ENCODE assay signal across 8 cellular contexts in the genomic region with DNA sequence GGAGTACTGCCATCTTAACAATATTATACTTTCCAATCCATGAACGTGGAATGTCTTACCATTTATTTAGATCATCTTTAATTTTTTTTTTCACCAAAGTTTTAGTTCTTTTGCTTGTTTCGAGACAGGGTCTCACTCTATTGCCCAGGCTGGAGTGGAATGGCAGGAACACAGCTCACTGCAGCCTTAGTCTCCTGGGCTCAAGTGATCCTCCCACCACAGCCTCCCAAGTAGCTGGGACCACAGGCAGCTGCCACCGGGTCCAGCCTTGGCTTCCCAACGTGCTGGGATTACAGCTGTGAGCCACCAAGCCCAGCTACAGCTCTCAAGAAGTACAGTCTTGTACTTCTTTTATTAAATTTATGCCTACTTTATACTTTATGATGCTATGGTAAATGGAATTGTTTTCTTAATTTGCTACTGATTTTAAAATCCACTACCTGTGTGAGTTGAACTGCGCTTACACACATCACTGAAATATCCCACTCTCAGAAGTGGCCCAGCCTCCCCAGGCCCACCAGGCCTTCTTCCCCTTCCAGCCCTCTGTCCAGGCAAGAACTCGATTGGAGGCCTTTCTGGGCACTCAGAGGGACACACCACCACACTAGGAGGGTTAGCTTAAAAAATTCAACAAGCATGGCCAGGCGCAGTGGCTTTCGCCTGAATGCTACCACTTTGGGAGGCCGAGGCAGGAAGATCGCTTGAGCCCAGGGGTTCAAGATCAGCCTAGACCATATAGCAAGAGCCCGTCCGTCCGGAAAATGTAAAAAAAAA. TPM values are rescaled to one million over a fixed set of nuclear protein-coding genes. Genes with fewer than 3 reads are reported as not detected.
DNase-seq lines count a peak whose midpoint lies in the region; ATAC-seq and TF ChIP-seq lines count a peak whose summit lies in the region.

No MANE protein-coding gene starts in this region.

- H3K4me3 Mint-ChIP-seq in stimulated activated naive CD8-positive, alpha-beta T cell treated with anti-CD3 and anti-CD28 coated beads, Interleukin-15, Interleukin-2, amounts not matched to agents 100 ng/mL and 50 ng/mL, for 24 hours = peak overlapping the region; percentile 98
- H3K4me3 Mint-ChIP-seq in MCF 10A (ENCODE audit: unreplicated experiment) = peak overlapping the region; percentile 98

- TF ChIP-seq CTCF in MCF 10A (IDR thresholded peaks at IDR 0.05; ENCODE audit: unreplicated experiment) = no peak

- CTCF ChIA-PET in MCF 10A (lab: Yijun Ruan, JAX) = interaction anchor here (0.6 to 1.0 kb wide), 10 partner anchors 10 to 849 kb away, joined by 3 to 5 read pairs (median 3); no protein-coding TSS in a partner anchor

- H3K4me1 Mint-ChIP-seq in stimulated activated naive CD8-positive, alpha-beta T cell treated with anti-CD3 and anti-CD28 coated beads, Interleukin-15, Interleukin-2, amounts not matched to agents 100 ng/mL and 50 ng/mL, for 24 hours (ENCODE audit: low read depth) = peaks cover 50% of the 10 kb centered on the region
- H3K4me1 Mint-ChIP-seq in MCF 10A (ENCODE audit: insufficient read depth, unreplicated experiment) = peaks cover 22% of the 10 kb centered on the region

- H3K4me3 ChIP-seq in mononuclear cell (ENCODE audit: low read length) = peak overlapping the region; percentile 95

- DNase-seq in stimulated activated naive CD8-positive, alpha-beta T cell treated with anti-CD3 and anti-CD28 coated beads, Interleukin-15, Interleukin-2, amounts not matched to agents 100 U/mL and 50 U/mL, for 24 hours = no peak
- DNase-seq in MCF 10A (ENCODE audit: unreplicated experiment) = peak; percentile 24
- no peak for DNase-seq in effector CD4-positive, alpha-beta T cell
- DNase-seq in activated gamma-delta T cell treated with Interleukin-2 at 50 U/mL for 16 hours = no peak
- no peak for DNase-seq in stimulated activated naive CD4-positive, alpha-beta T cell (lab: John Stamatoyannopoulos, UW)
- no peak for DNase-seq in activated CD4-positive, alpha-beta T cell treated with anti-CD3 and anti-CD28 coated beads, Interleukin-2, amount 50 U/mL, for 1 hour

- H3K9me3 ChIP-seq in mononuclear cell (ENCODE audit: low read depth, low read length) = no peaks in the 10 kb centered on the region

- intact Hi-C loops in MCF 10A (cut with micrococcal nuclease) = loop anchor here (2.0 kb wide), 1 partner anchor 42 kb away; no protein-coding TSS in a partner anchor

- H3K27ac Mint-ChIP-seq in stimulated activated naive CD8-positive, alpha-beta T cell treated with anti-CD3 and anti-CD28 coated beads, Interleukin-15, Interleukin-2, amounts not matched to agents 100 ng/mL and 50 ng/mL, for 24 hours = peak overlapping the region; percentile 100
- H3K27ac Mint-ChIP-seq in MCF 10A (ENCODE audit: low read depth, unreplicated experiment) = peak overlapping the region; percentile 99

- no peaks in the 10 kb centered on the region for H3K27me3 Mint-ChIP-seq in stimulated activated naive CD8-positive, alpha-beta T cell treated with anti-CD3 and anti-CD28 coated beads, Interleukin-15, Interleukin-2, amounts not matched to agents 100 ng/mL and 50 ng/mL, for 24 hours
- no peaks in the 10 kb centered on the region for H3K27me3 Mint-ChIP-seq in MCF 10A (ENCODE audit: insufficient read depth, unreplicated experiment)

- no peaks in the 10 kb centered on the region for H3K9me3 Mint-ChIP-seq in stimulated activated naive CD8-positive, alpha-beta T cell treated with anti-CD3 and anti-CD28 coated beads, Interleukin-15, Interleukin-2, amounts not matched to agents 100 ng/mL and 50 ng/mL, for 24 hours
- no peaks in the 10 kb centered on the region for H3K9me3 Mint-ChIP-seq in MCF 10A (ENCODE audit: unreplicated experiment)

- peaks cover 24% of the 10 kb centered on the region for H3K4me1 ChIP-seq in mononuclear cell (ENCODE audit: insufficient read depth, low read length)

- POLR2A ChIA-PET in MCF 10A (lab: Yijun Ruan, JAX) = interaction anchor here (0.5 to 4.7 kb wide), 20 partner anchors 8 to 423 kb away, joined by 3 to 25 read pairs (median 5); partner anchors contain the start of genes CCDC124, DDA1, MAP1S and MVB12A

- H3K27me3 ChIP-seq in mononuclear cell (ENCODE audit: insufficient read depth, low read length) = no peaks in the 10 kb centered on the region

- BruUV-seq in MCF 10A (replicated peaks; lab: Mats Ljungman, UMichigan) = no TSS peak

- no peak for ATAC-seq in stimulated activated naive CD8-positive, alpha-beta T cell treated with anti-CD3 and anti-CD28 coated beads, Interleukin-15, Interleukin-2, amounts not matched to agents 100 U/mL and 50 U/mL, for 24 hours

- peaks cover 24% of the 10 kb centered on the region for H3K36me3 Mint-ChIP-seq in stimulated activated naive CD8-positive, alpha-beta T cell treated with anti-CD3 and anti-CD28 coated beads, Interleukin-15, Interleukin-2, amounts not matched to agents 100 ng/mL and 50 ng/mL, for 24 hours (ENCODE audit: low read depth)
- H3K36me3 Mint-ChIP-seq in MCF 10A (ENCODE audit: insufficient read depth, unreplicated experiment) = peaks cover 37% of the 10 kb centered on the region

RNA-seq across cellular contexts. Expression of gene PGLS, which starts 1.0 kb away (rescaled TPM):
- total RNA-seq in MCF 10A (2022) = 115 and 143 TPM in 2 replicates
- total RNA-seq in mononuclear cell = 43.0 TPM

RNA-seq across cellular contexts. Expression of gene SLC27A1, which starts 40.1 kb away (rescaled TPM):
- total RNA-seq in MCF 10A (2022) (3.4 and 5.0 TPM in 2 replicates), mononuclear cell (5.8 TPM)

RNA-seq across cellular contexts. Expression of gene COLGALT1, which starts 45.0 kb away (rescaled TPM):
- total RNA-seq in MCF 10A (2022) (103 and 107 TPM in 2 replicates), mononuclear cell (25.3 TPM)

RNA-seq across cellular contexts. Expression of gene NXNL1, which starts 49.7 kb away (rescaled TPM):
- total RNA-seq in MCF 10A (2022) = not detected in 2 replicates
- not detected for total RNA-seq in mononuclear cell
